ENCODE assay signal across 10 cellular contexts in genomic region chr15:80153900-80154299, GRCh38. TPM values are rescaled to one million over a fixed set of nuclear protein-coding genes. Genes with fewer than 3 reads are reported as not detected.
DNase-seq lines count a peak whose midpoint lies in the region; ATAC-seq and TF ChIP-seq lines count a peak whose summit lies in the region.
"Had no signal": no experiment of that assay in that cellular context is flagged by ENCODE, and none has a peak within 500 bp of the region (broad histone marks: within the 10 kb centered on the region; RNA-seq: fewer than 3 reads in every experiment).

No MANE protein-coding gene starts in this region.

- H3K27me3 ChIP-seq in iPS-18a (ENCODE audit: control insufficient read depth, insufficient read depth, low read length), result peaks cover 6% of the 10 kb centered on the region
- H3K27me3 ChIP-seq in transverse colon, result no peaks in the 10 kb centered on the region

- intact Hi-C loops in activated CD4-positive, alpha-beta memory T cell treated with anti-CD3 and anti-CD28 coated beads for 36 hours (cut with micrococcal nuclease), result loop anchor here (2.0 to 10.0 kb wide), 5 partner anchors 42 to 1141 kb away; partner anchors contain the start of gene BCL2A1
- intact Hi-C loops in transverse colon (cut with DNase I; ENCODE audit: low total_unique reads), result loop anchor here (10.0 kb wide), 1 partner anchor 89 kb away; no protein-coding TSS in a partner anchor

- H3K9me3 ChIP-seq in iPS-18a (ENCODE audit: control insufficient read depth, low read depth, low read length) (no peaks in the 10 kb centered on the region), transverse colon (no peaks in the 10 kb centered on the region)

- ATAC-seq in activated T-cell treated with anti-CD3 and anti-CD28 coated beads, Interleukin-2, amount 50 U/mL, for 72 hours (replicated peaks in 1 of 2), result no peak
- ATAC-seq in HG02798 (IDR thresholded peaks at IDR 0.05; ENCODE audit: poor library complexity, unreplicated experiment), result no peak

- H3K4me1 Mint-ChIP-seq in activated T-cell treated with anti-CD3 and anti-CD28 coated beads, Interleukin-2, amount 50 U/mL, for 72 hours (ENCODE audit: low read depth), result peaks cover 33% of the 10 kb centered on the region
- H3K4me1 Mint-ChIP-seq in activated CD4-positive, alpha-beta memory T cell treated with anti-CD3 and anti-CD28 coated beads for 36 hours (ENCODE audit: low read depth), result peaks cover 23% of the 10 kb centered on the region

- no peak for TF ChIP-seq CTCF in transverse colon (IDR thresholded peaks at IDR 0.05)

- no peak for TF ChIP-seq POLR2A in transverse colon (IDR thresholded peaks at IDR 0.05)

- peak overlapping the region; percentile 88 for H3K27ac Mint-ChIP-seq in activated T-cell treated with anti-CD3 and anti-CD28 coated beads, Interleukin-2, amount 50 U/mL, for 72 hours
- peak overlapping the region; percentile 81 for H3K27ac Mint-ChIP-seq in activated CD4-positive, alpha-beta memory T cell treated with anti-CD3 and anti-CD28 coated beads for 36 hours

- POLR2A ChIA-PET in activated CD4-positive, alpha-beta memory T cell treated with anti-CD3 and anti-CD28 coated beads for 36 hours (lab: Charles Lee), result interaction anchor here (1.2 to 1.4 kb wide), 2 partner anchors 90 to 144 kb away, joined by 3 read pairs; no protein-coding TSS in a partner anchor
- POLR2A ChIA-PET in HEK293T (lab: Yijun Ruan, JAX), result interaction anchor here (1.0 kb wide), 1 partner anchor 93 kb away, joined by 3 read pairs; no protein-coding TSS in a partner anchor

- H3K36me3 ChIP-seq in iPS-18a (ENCODE audit: control insufficient read depth, low read depth, low read length) (no peaks in the 10 kb centered on the region), transverse colon (no peaks in the 10 kb centered on the region)

- H3K4me3 Mint-ChIP-seq in activated T-cell treated with anti-CD3 and anti-CD28 coated beads, Interleukin-2, amount 50 U/mL, for 72 hours, result peak overlapping the region; percentile 81 to 91
- H3K4me3 Mint-ChIP-seq in activated CD4-positive, alpha-beta memory T cell treated with anti-CD3 and anti-CD28 coated beads for 36 hours, result peak overlapping the region; percentile 82

- no peak overlapping the region for H3K9ac ChIP-seq in iPS-18a (ENCODE audit: low read length)

- H3K4me1 ChIP-seq in iPS-18a (ENCODE audit: control insufficient read depth, low read depth, low read length) (peaks cover 6% of the 10 kb centered on the region), transverse colon (peaks cover 0 to 14% (median 8%) of the 10 kb centered on the region in 4 donors)

- in situ Hi-C loops in transverse colon (cut with MboI; ENCODE audit: low pct_ligation_motif_present in 1 of 4, low pct_unique_long_range_greater_than_20kb in 1 of 4, low sequenced_read_pairs in 3 of 4), result loop anchor here in 3 of 4 donors (25.0 kb wide), 2 partner anchors 92 to 267 kb away; partner anchors contain the start of genes MTHFS (in 2 of the 3) and ZFAND6 (in 2 of the 3)

- H3K27me3 Mint-ChIP-seq in activated T-cell treated with anti-CD3 and anti-CD28 coated beads, Interleukin-2, amount 50 U/mL, for 72 hours (ENCODE audit: low read depth), result no peaks in the 10 kb centered on the region
- H3K27me3 Mint-ChIP-seq in activated CD4-positive, alpha-beta memory T cell treated with anti-CD3 and anti-CD28 coated beads for 36 hours, result no peaks in the 10 kb centered on the region

- CTCF ChIA-PET in activated CD4-positive, alpha-beta memory T cell treated with anti-CD3 and anti-CD28 coated beads for 36 hours (lab: Charles Lee), result interaction anchor here (0.9 kb wide), 1 partner anchor 82 kb away, joined by 3 read pairs; no protein-coding TSS in a partner anchor
- CTCF ChIA-PET in HEK293T (lab: Yijun Ruan, JAX), result no interaction called here

- DNase-seq in activated T-cell treated with anti-CD3 and anti-CD28 coated beads, Interleukin-2, amount 50 U/mL, for 72 hours, result no peak
- DNase-seq in activated T-cell treated with anti-CD3 and anti-CD28 coated beads for 4 hours (no peak), transverse colon (no peak), HT-29 (ENCODE audit: low spot score) (no peak), HEK293T (ENCODE audit: extremely low spot score) (no peak)
- DNase-seq in activated CD4-positive, alpha-beta memory T cell treated with anti-CD3 and anti-CD28 coated beads for 36 hours, result no peak
- DNase-seq: H7, NCI-H2171 treated with DMSO at 0.1 percent for 48 hours had no signal

- no peaks in the 10 kb centered on the region for H3K9me3 Mint-ChIP-seq in activated T-cell treated with anti-CD3 and anti-CD28 coated beads, Interleukin-2, amount 50 U/mL, for 72 hours
- no peaks in the 10 kb centered on the region for H3K9me3 Mint-ChIP-seq in activated CD4-positive, alpha-beta memory T cell treated with anti-CD3 and anti-CD28 coated beads for 36 hours

- no peaks in the 10 kb centered on the region for H3K36me3 Mint-ChIP-seq in activated T-cell treated with anti-CD3 and anti-CD28 coated beads, Interleukin-2, amount 50 U/mL, for 72 hours (ENCODE audit: insufficient read depth in 2 of 2)
- H3K36me3 Mint-ChIP-seq in activated CD4-positive, alpha-beta memory T cell treated with anti-CD3 and anti-CD28 coated beads for 36 hours, result peaks cover 5% of the 10 kb centered on the region

- H3K4me3 ChIP-seq in iPS-18a (ENCODE audit: low read length), result peak overlapping the region; percentile 82
- peak overlapping the region in 1 of 4 donors; percentile 60 for H3K4me3 ChIP-seq in transverse colon

- H3K27ac ChIP-seq in iPS-18a (ENCODE audit: low read length), result no peak overlapping the region
- peak overlapping the region in 3 of 4 donors; percentile 75 to 80 (median 79) for H3K27ac ChIP-seq in transverse colon

- no peak for TF ChIP-seq EP300 in transverse colon (IDR thresholded peaks at IDR 0.05; ENCODE audit: low read depth)

- WGBS in transverse colon (ENCODE audit: low coverage in 1 of 2), 2 donors, result 68 to 79% methylated on average over 3 to 4 of the region's 4 CpGs

TF ChIP-seq in HEK293T, 16 proteins besides CTCF, POLR2A, EP300 and RAD21:
- TF ChIP-seq ELF4 (IDR thresholded peaks at IDR 0.05) (no peak), L3MBTL2 (conservative IDR thresholded peaks at IDR 0.05) (no peak), HDGF (IDR thresholded peaks at IDR 0.05; ENCODE audit: borderline replicate concordance) (no peak), FOXA1 (IDR thresholded peaks at IDR 0.05) (no peak), TARDBP (IDR thresholded peaks at IDR 0.05) (no peak), PKNOX1 (IDR thresholded peaks at IDR 0.05) (no peak), ARNT (IDR thresholded peaks at IDR 0.05) (no peak), ZNF384 (IDR thresholded peaks at IDR 0.05) (no peak), SP1 (IDR thresholded peaks at IDR 0.05) (no peak), LEF1 (IDR thresholded peaks at IDR 0.05; ENCODE audit: borderline replicate concordance) (no peak), FOXK2 (IDR thresholded peaks at IDR 0.05) (no peak), BHLHE40 (IDR thresholded peaks at IDR 0.05; ENCODE audit: borderline replicate concordance) (no peak), NFRKB (IDR thresholded peaks at IDR 0.05) (no peak), CTBP1 (IDR thresholded peaks at IDR 0.05; ENCODE audit: borderline replicate concordance) (no peak), SUZ12 (IDR thresholded peaks at IDR 0.05) (no peak), FOXM1 (IDR thresholded peaks at IDR 0.05; ENCODE audit: borderline replicate concordance) (no peak)

RNA-seq across cellular contexts. Expression of gene FAH, which starts 1.1 kb away (rescaled TPM):
- 10 to 100 TPM; 66.3 to 74.3 TPM for total RNA-seq in activated T-cell treated with anti-CD3 and anti-CD28 coated beads, Interleukin-2, amount 50 U/mL, for 72 hours
- 10 to 100 TPM; 74.5 to 79.4 TPM for total RNA-seq in activated CD4-positive, alpha-beta memory T cell treated with anti-CD3 and anti-CD28 coated beads for 36 hours
- 10 to 100 TPM in 1 of 4 donors, 1 to 10 TPM in 3; 5.6 to 10.6 (median 8.7) TPM for total RNA-seq in transverse colon
- total RNA-seq in HT-29 (2014; rRNA removed; shearing (Covaris generic)), result 27.6 and 32.9 TPM in 2 replicates
